In the genomic region with DNA sequence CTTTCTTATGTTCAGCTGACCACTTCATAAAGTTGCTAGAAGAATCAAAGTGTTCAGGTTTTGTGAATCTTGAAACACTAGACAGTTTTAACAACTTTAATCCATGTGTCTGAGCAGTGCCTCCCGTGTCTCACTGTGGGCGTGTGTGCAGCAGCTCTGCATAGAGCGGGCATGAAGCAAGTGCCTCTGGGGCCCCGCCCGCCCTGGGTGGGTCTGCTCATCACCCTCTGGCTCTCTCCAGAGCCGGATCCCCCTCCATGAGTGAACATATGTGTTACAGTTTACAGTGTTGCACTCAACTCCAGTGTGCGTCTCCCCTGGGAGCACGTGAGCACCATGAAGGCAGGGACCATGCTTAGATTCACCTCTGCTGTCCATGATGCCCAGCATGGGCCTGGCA, we compare ENCODE assay signal across 19 cellular contexts. TPM values are rescaled to one million over a fixed set of nuclear protein-coding genes. Genes with fewer than 3 reads are reported as not detected.
A peak's percentile ranks its signal among the peaks of the same experiment; 100 is the strongest.
DNase-seq lines count a peak whose midpoint lies in the region; ATAC-seq, FAIRE-seq and TF ChIP-seq lines count a peak whose summit lies in the region.
"Had no signal": no experiment of that assay in that cellular context is flagged by ENCODE, and none has a peak within 500 bp of the region (broad histone marks: within the 10 kb centered on the region; RNA-seq: fewer than 3 reads in every experiment).

No MANE protein-coding gene starts in this region.

- intact Hi-C loops in cardiac septum (cut with DNase I) (no loop called here), left cardiac atrium (cut with DNase I) (no loop called here), stomach (cut with DNase I; ENCODE audit: low total_unique reads) (no loop called here), body of pancreas (cut with DNase I) (no loop called here)

- H3K23me2 ChIP-seq in H1 (ENCODE audit: low read depth, low read length), result peaks cover 2% of the 10 kb centered on the region; the same call in 1 of the 2 replicates

- no peaks in the 10 kb centered on the region for H3K36me3 ChIP-seq in H1 (ENCODE audit: control insufficient read depth in 2 of 4, insufficient read depth in 4 of 4, low read length in 3 of 4)
- no peaks in the 10 kb centered on the region for H3K36me3 ChIP-seq in stomach
- no peaks in the 10 kb centered on the region for H3K36me3 ChIP-seq in body of pancreas (replicated peaks in 1 of 2; ENCODE audit: insufficient read depth in 1 of 2, low read depth in 2 of 2)

- FAIRE-seq in H1 (lab: Jason Lieb, UNC), result no peak
- FAIRE-seq: GM12878 had no signal

- H4K8ac ChIP-seq in H1 (ENCODE audit: extremely low read depth, insufficient read depth, low read length), result no peak overlapping the region

- no peak overlapping the region for H2BK120ac ChIP-seq in H1 (replicated peaks; ENCODE audit: low read depth, low read length)

- peak overlapping the region; percentile 63 for H3K4ac ChIP-seq in H1 (replicated peaks; ENCODE audit: insufficient read length, low read depth, low read length)

- H2BK5ac ChIP-seq in H1 (ENCODE audit: low read depth, low read length), result no peak overlapping the region

- no peak overlapping the region for H4K5ac ChIP-seq in H1 (ENCODE audit: insufficient read length, low read depth, low read length)

- no peak overlapping the region for H2AK5ac ChIP-seq in H1 (ENCODE audit: low read depth, low read length)

- H3K4me3 ChIP-seq in H1 (ENCODE audit: extremely low read depth in 1 of 4, insufficient read depth in 2 of 4, low read depth in 3 of 4, low read length in 4 of 4) (no peak overlapping the region), stomach (no peak overlapping the region), body of pancreas (no peak overlapping the region)
- H3K4me3 ChIP-seq: GM12878 had no signal

- no peak overlapping the region for H3K4me2 ChIP-seq in H1 (ENCODE audit: insufficient read depth in 1 of 2, low read depth in 2 of 2, low read length in 2 of 2)

- H2AFZ ChIP-seq in H1 (ENCODE audit: low read length), result no peak overlapping the region

- TF ChIP-seq POLR2A in H1 (IDR thresholded peaks at IDR 0.05; ENCODE audit: control extremely low read depth in 1 of 2, low read depth in 2 of 2, low read length in 2 of 2) (no peak), stomach (IDR thresholded peaks at IDR 0.05) (no peak), body of pancreas (IDR thresholded peaks at IDR 0.05) (no peak)

- POLR2A ChIA-PET in H1 (lab: Charles Lee; ENCODE audit: partially characterized antibody), result interaction anchor here (0.7 kb wide), 1 partner anchor 18 kb away, joined by 3 read pairs; no protein-coding TSS in a partner anchor

- CTCF ChIA-PET in H1 (lab: Charles Lee; ENCODE audit: partially characterized antibody), result interaction anchor here (1.0 to 1.5 kb wide), 2 partner anchors 17 to 51 kb away, joined by 3 read pairs; no protein-coding TSS in a partner anchor

- no peaks in the 10 kb centered on the region for H4K20me1 ChIP-seq in H1 (replicated peaks in 1 of 2; ENCODE audit: control insufficient read depth in 1 of 2, insufficient read depth in 2 of 2, low read length in 2 of 2)

- H3K18ac ChIP-seq in H1 (ENCODE audit: extremely low read depth, low read length), result no peak overlapping the region

- no peaks in the 10 kb centered on the region for H3K79me2 ChIP-seq in H1 (ENCODE audit: control insufficient read depth in 1 of 2, insufficient read depth in 2 of 2, low read length in 2 of 2)

- TF ChIP-seq CTCF in H1 (IDR thresholded peaks at IDR 0.05; ENCODE audit: control extremely low read depth in 1 of 3, insufficient read depth in 1 of 3, low read depth in 1 of 3, low read length in 3 of 3) (no peak), stomach (IDR thresholded peaks at IDR 0.05) (no peak), body of pancreas (IDR thresholded peaks at IDR 0.05) (no peak)

- no peak overlapping the region for H2BK20ac ChIP-seq in H1 (ENCODE audit: low read length)

- no peak overlapping the region for H3K23ac ChIP-seq in H1 (ENCODE audit: insufficient read length)

- no peak overlapping the region for H3K14ac ChIP-seq in H1 (ENCODE audit: insufficient read length)

- H4K91ac ChIP-seq in H1 (replicated peaks; ENCODE audit: insufficient read length, low read length), result peak overlapping the region; percentile 46

- ATAC-seq in left cardiac atrium (no peak), body of pancreas (no peak)
- ATAC-seq: GM12878 had no signal

- H3K9me3 ChIP-seq in H1 (ENCODE audit: insufficient read depth in 2 of 2, low read depth in 1 of 2, low read length in 1 of 2) (no peaks in the 10 kb centered on the region), stomach (no peaks in the 10 kb centered on the region), body of pancreas (no peaks in the 10 kb centered on the region)

- no peaks in the 10 kb centered on the region for H3K79me1 ChIP-seq in H1 (ENCODE audit: low read depth, low read length)

- H3K27me3 ChIP-seq in H1 (replicated peaks in 1 of 4; ENCODE audit: control insufficient read depth in 3 of 4, extremely low read depth in 1 of 4, insufficient read depth in 3 of 4, low read length in 3 of 4) (peaks cover 0 to 4% (median 1%) of the 10 kb centered on the region in 4 experiments; a peak in 2 of 7 replicates), stomach (peaks cover 0 to 80% (median 3%) of the 10 kb centered on the region in 3 donors), body of pancreas (no peaks in the 10 kb centered on the region)

- H3K56ac ChIP-seq in H1 (replicated peaks; ENCODE audit: insufficient read length, low read depth, low read length), result no peak overlapping the region

- peak; percentile 36 for DNase-seq in cardiac septum (ENCODE audit: low spot score)
- DNase-seq in left cardiac atrium, result no peak
- no peak for DNase-seq in H1 (ENCODE audit: low read depth in 1 of 2, low spot score in 2 of 2)
- DNase-seq in islet precursor cell, result peak; percentile 35
- DNase-seq in stomach, result peak; percentile 20
- DNase-seq in body of pancreas, result no peak
- no peak for DNase-seq in activated effector memory CD4-positive, alpha-beta T cell treated with anti-CD3 and anti-CD28 coated beads, Interleukin-2, amount 50 U/mL, for 16 hours
- DNase-seq in midbrain (lab: John Stamatoyannopoulos, UW), result no peak
- DNase-seq: 8988T; CD4-positive, CD25-positive, alpha-beta regulatory T cell; CD8-positive, alpha-beta memory T cell; DMS 273 treated with DMSO at 0.1 percent for 48 hours; DND-41; EL; GOT3; H9 had no signal

- H3K4me1 ChIP-seq in H1 (replicated peaks in 1 of 4; ENCODE audit: control insufficient read depth in 3 of 4, insufficient read depth in 4 of 4, low read length in 3 of 4), result peaks cover 0 to 8% (median 3%) of the 10 kb centered on the region in 4 experiments; a peak in 5 of 7 replicates
- no peaks in the 10 kb centered on the region for H3K4me1 ChIP-seq in stomach
- H3K4me1 ChIP-seq in body of pancreas, result no peaks in the 10 kb centered on the region

- H3K27ac ChIP-seq in H1 (ENCODE audit: low read depth, low read length) (no peak overlapping the region), stomach (no peak overlapping the region), body of pancreas (no peak overlapping the region)

- 0 out of 2 replicates have a peak overlapping the region, but pooled peaks have one; percentile 14 for H2BK12ac ChIP-seq in H1 (ENCODE audit: low read depth, low read length)

- WGBS in H1 (ENCODE audit: extremely low coverage in 1 of 2, insufficient coverage in 1 of 2, insufficient read length in 1 of 2, insufficient replicate concordance in 2 of 2, low coverage in 1 of 2, low lambda C conversion rate in 2 of 2, missing lambda C conversion rate in 1 of 2), 2 experiments, result 92% methylated on average over 8 of the region's 8 CpGs; no CpG with 5 or more reads in 1 of the 2 experiments
- WGBS in stomach, 5 donors, result 69 to 83% (median 75%) methylated on average over 8 of the region's 8 CpGs
- WGBS in body of pancreas, 2 donors, result 64 to 70% methylated on average over 3 to 8 of the region's 8 CpGs

- TF ChIP-seq RAD21 in H1 (IDR thresholded peaks at IDR 0.05 in 1 of 2, conservative IDR thresholded peaks at IDR 0.05 in 1 of 2; ENCODE audit: low read depth in 2 of 2, low read length in 2 of 2), result no peak

- no peak overlapping the region for H3K9ac ChIP-seq in H1 (replicated peaks in 1 of 4; ENCODE audit: extremely low read depth in 1 of 4, low read depth in 3 of 4, low read length in 3 of 4)

- TF ChIP-seq EP300 in H1 (IDR thresholded peaks at IDR 0.05; ENCODE audit: borderline replicate concordance in 1 of 2, low read depth in 2 of 2, low read length in 2 of 2), result no peak
- TF ChIP-seq EP300 in stomach (IDR thresholded peaks at IDR 0.05), result no peak

- H2BK15ac ChIP-seq in H1 (ENCODE audit: low read length), result no peak overlapping the region

TF ChIP-seq in H1, 55 proteins besides CTCF, POLR2A, EP300 and RAD21 (continues in another document):
- TF ChIP-seq KDM4A (IDR thresholded peaks at IDR 0.05; ENCODE audit: low read depth, low read length, severe bottlenecking) (no peak), ZNF274 (IDR thresholded peaks at IDR 0.05; ENCODE audit: borderline replicate concordance, extremely low read depth, low read length) (no peak), TCF12 (IDR thresholded peaks at IDR 0.05; ENCODE audit: low read depth, low read length) (no peak), TAF7 (optimal IDR thresholded peaks at IDR 0.05; ENCODE audit: borderline replicate concordance, low read depth, low read length) (no peak), SP4 (IDR thresholded peaks at IDR 0.05; ENCODE audit: low read length) (no peak), SP1 (IDR thresholded peaks at IDR 0.05; ENCODE audit: low read depth, low read length) (no peak), SIRT6 (IDR thresholded peaks at IDR 0.05; ENCODE audit: low read length) (no peak), KDM5A (IDR thresholded peaks at IDR 0.05; ENCODE audit: low read length) (no peak)
- TF ChIP-seq, protein P1, sequence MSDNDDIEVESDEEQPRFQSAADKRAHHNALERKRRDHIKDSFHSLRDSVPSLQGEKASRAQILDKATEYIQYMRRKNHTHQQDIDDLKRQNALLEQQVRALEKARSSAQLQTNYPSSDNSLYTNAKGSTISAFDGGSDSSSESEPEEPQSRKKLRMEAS (IDR thresholded peaks at IDR 0.05), result no peak

RNA-seq across cellular contexts. Expression of a gene that starts 37.6 kb away (rescaled TPM):
- 1.9 TPM for total RNA-seq in cardiac septum
- total RNA-seq in left cardiac atrium, result 1 to 10 TPM in 1 of 2 donors, under 1 TPM in 1; 0.44 to 1.9 TPM
- 117 and 120 TPM in 2 replicates for total RNA-seq in H1 (2021; fragmentation: NEBNext Ultra II Directional; extraction: Animal tissue kit (Norgen Biotek cat#: 25700))
- 131 and 137 TPM in 2 replicates for polyA plus RNA-seq in H1 (2011; rRNA removed)
- 121 TPM for polyA plus RNA-seq in H1 (2011; cell fraction: cytosol; rRNA removed)
- 117 TPM for polyA plus RNA-seq in H1 (2011; cell fraction: nucleus; rRNA removed)
- polyA plus RNA-seq in H1 (2012, experiment 1 of 2), result 104 to 147 TPM (median 135 TPM) in 4 replicates
- 125 TPM for polyA plus RNA-seq in H1 (2012, experiment 2 of 2)
- polyA plus RNA-seq in H1 (2013, experiment 1 of 2), result 92.2 TPM
- 91.3 TPM for polyA plus RNA-seq in H1 (2013, experiment 2 of 2)
- 101 and 107 TPM in 2 replicates for polyA minus RNA-seq in H1 (2011; rRNA and poly(A)+ RNA removed)
- polyA minus RNA-seq in H1 (2011; cell fraction: cytosol; rRNA and poly(A)+ RNA removed), result 75.3 TPM
- polyA minus RNA-seq in H1 (2011; cell fraction: nucleus; rRNA and poly(A)+ RNA removed), result 50.6 TPM
- 10 to 100 TPM in 1 of 5 donors, 1 to 10 TPM in 3, not detected in 1; 1.2 to 21.4 (median 5.2) TPM for total RNA-seq in stomach
- 1 to 10 TPM; 1.4 to 2.1 (median 1.9) TPM for polyA plus RNA-seq in stomach
- 1 to 10 TPM; 1.3 to 1.6 TPM for total RNA-seq in body of pancreas
- total RNA-seq: CD4-positive, CD25-positive, alpha-beta regulatory T cell; CD8-positive, alpha-beta memory T cell; G401; HT-29 had no signal
- polyA plus RNA-seq: CD4-positive, CD25-positive, alpha-beta regulatory T cell had no signal

Comparison
In these comparisons a context has a peak if more than half of its experiments do, and no peak if none do; other contexts are left out.
1. DNase-seq: peak in cardiac septum (single experiment), islet precursor cell (single experiment) and stomach (single experiment); none in left cardiac atrium (single experiment), H1 (0 of 2), body of pancreas (0 of 4), activated effector memory CD4-positive, alpha-beta T cell treated with anti-CD3 and anti-CD28 coated beads, Interleukin-2, amount 50 U/mL, for 16 hours (single experiment) and midbrain (single experiment).